22 cellular contexts compared by ENCODE assay signal in genomic region chr10:123555616-123556015, GRCh38.
"Had no signal": no experiment of that assay in that cellular context is flagged by ENCODE, and none has a peak within 500 bp of the region (broad histone marks: within the 10 kb centered on the region; RNA-seq: fewer than 3 reads in every experiment).

No MANE protein-coding gene starts in this region.

- H3K4me1 ChIP-seq: breast epithelium, left ventricle myocardium inferior, pancreas, psoas muscle had no signal

- FAIRE-seq: frontal cortex, islet of Langerhans, pancreas had no signal

- H3K9me3 ChIP-seq: breast epithelium, left ventricle myocardium inferior, mucosa of descending colon, pancreas, psoas muscle, suprapubic skin, tibial artery had no signal

- DNase-seq: activated CD4-positive, alpha-beta memory T cell treated with anti-CD3 and anti-CD28 coated beads for 36 hours; activated CD4-positive, alpha-beta T cell treated with anti-CD3 and anti-CD28 coated beads, Interleukin-2, amount 10 ng/mL, durations not matched to agents 24 days and 14 days; activated CD4-positive, CD25-positive, alpha-beta regulatory T cell treated with anti-CD3 and anti-CD28 coated beads, Interleukin-2, amount 50 U/mL, for 72 hours; activated naive CD4-positive, alpha-beta T cell; activated T-cell treated with anti-CD3 and anti-CD28 coated beads for 4 hours; activated T-cell treated with anti-CD3 and anti-CD28 coated beads, Interleukin-2, amount 50 U/mL, for 72 hours; effector CD8-positive, alpha-beta T cell; left ventricle myocardium inferior; mucosa of descending colon; nucleus accumbens; pancreas; psoas muscle; stimulated activated CD4-positive, alpha-beta T cell treated with anti-CD3 and anti-CD28 coated beads, Interleukin-15, amount 100 ng/mL, for 24 hours; stimulated activated CD4-positive, alpha-beta T cell treated with anti-CD3 and anti-CD28 coated beads, Interleukin-2, amount 100 ng/mL, for 24 hours; stimulated activated naive CD4-positive, alpha-beta T cell; T-helper 2 cell; tibial artery had no signal

- ATAC-seq: activated naive CD4-positive, alpha-beta T cell treated with anti-CD3 and anti-CD28 coated beads, Interleukin-2, amount 50 U/mL, for 72 hours; activated T-cell treated with anti-CD3 and anti-CD28 coated beads, Interleukin-2, amount 50 U/mL, for 72 hours; mucosa of descending colon; pancreas; psoas muscle had no signal

- H3K27ac ChIP-seq: breast epithelium, left ventricle myocardium inferior, pancreas, psoas muscle, suprapubic skin, tibial artery had no signal

- H3K36me3 ChIP-seq: breast epithelium, left ventricle myocardium inferior, pancreas, suprapubic skin, tibial artery had no signal

- H3K27me3 ChIP-seq: pancreas had no signal

- H3K4me3 ChIP-seq: breast epithelium, left ventricle myocardium inferior, mucosa of descending colon, pancreas, psoas muscle, suprapubic skin, tibial artery had no signal
